Comparison of ENCODE assay signal across 9 cellular contexts in the genomic region with DNA sequence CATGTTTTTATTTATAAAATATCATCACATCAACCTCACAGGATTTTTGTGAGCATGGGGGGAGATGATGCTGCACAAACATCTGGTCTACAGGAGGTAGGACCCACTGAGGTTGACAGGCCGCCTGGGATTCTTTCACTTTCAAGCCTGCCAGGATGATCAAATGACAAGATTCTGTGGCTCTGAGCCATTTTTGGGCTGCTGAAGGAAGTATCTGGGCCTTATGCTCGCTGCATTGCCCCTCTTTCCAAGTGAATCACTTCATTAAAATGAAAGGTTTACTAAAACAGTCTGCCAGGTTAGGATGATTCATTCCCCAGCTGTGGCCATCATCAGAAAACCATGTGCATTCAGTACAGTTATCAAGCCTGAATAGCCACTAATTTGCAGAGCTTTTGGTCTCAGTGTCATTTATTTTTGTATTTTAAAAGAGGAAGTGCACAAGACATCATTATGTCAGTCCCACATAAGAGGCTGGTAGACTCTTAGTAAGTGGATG. TPM values are rescaled to one million over a fixed set of nuclear protein-coding genes. Genes with fewer than 3 reads are reported as not detected.
DNase-seq lines count a peak whose midpoint lies in the region; ATAC-seq, FAIRE-seq and TF ChIP-seq lines count a peak whose summit lies in the region.
"Had no signal": no experiment of that assay in that cellular context is flagged by ENCODE, and none has a peak within 500 bp of the region (broad histone marks: within the 10 kb centered on the region; RNA-seq: fewer than 3 reads in every experiment).

No MANE protein-coding gene starts in this region.

- H3K27ac ChIP-seq in kidney (ENCODE audit: low read depth in 2 of 2, low read length in 2 of 2), result no peak overlapping the region

- H3K36me3 Mint-ChIP-seq in activated CD4-positive, alpha-beta T cell treated with anti-CD3 and anti-CD28 coated beads, Interleukin-2, amount 10 ng/mL, durations not matched to agents 24 days and 14 days (ENCODE audit: low read depth), result no peaks in the 10 kb centered on the region
- H3K36me3 Mint-ChIP-seq in activated CD4-positive, alpha-beta memory T cell treated with anti-CD3 and anti-CD28 coated beads, Interleukin-2, amount 10 ng/mL, durations not matched to agents 7 days and 5 days (ENCODE audit: low read depth), result no peaks in the 10 kb centered on the region

- no peaks in the 10 kb centered on the region for H3K9me3 Mint-ChIP-seq in activated CD4-positive, alpha-beta T cell treated with anti-CD3 and anti-CD28 coated beads, Interleukin-2, amount 10 ng/mL, durations not matched to agents 24 days and 14 days
- H3K9me3 Mint-ChIP-seq in activated CD4-positive, alpha-beta memory T cell treated with anti-CD3 and anti-CD28 coated beads, Interleukin-2, amount 10 ng/mL, durations not matched to agents 7 days and 5 days, result no peaks in the 10 kb centered on the region

- no peak overlapping the region for H3K27ac Mint-ChIP-seq in activated CD4-positive, alpha-beta T cell treated with anti-CD3 and anti-CD28 coated beads, Interleukin-2, amount 10 ng/mL, durations not matched to agents 24 days and 14 days
- no peak overlapping the region for H3K27ac Mint-ChIP-seq in activated CD4-positive, alpha-beta memory T cell treated with anti-CD3 and anti-CD28 coated beads, Interleukin-2, amount 10 ng/mL, durations not matched to agents 7 days and 5 days

- intact Hi-C loops in activated CD4-positive, alpha-beta T cell treated with anti-CD3 and anti-CD28 coated beads, Interleukin-2, amount 10 ng/mL, durations not matched to agents 24 days and 14 days (cut with micrococcal nuclease), result no loop called here
- intact Hi-C loops in kidney (cut with DNase I), result no loop called here

- DNase-seq in activated CD4-positive, alpha-beta T cell treated with anti-CD3 and anti-CD28 coated beads for 48 hours, result peak; percentile 6
- no peak for DNase-seq in activated CD4-positive, alpha-beta T cell treated with anti-CD3 and anti-CD28 coated beads, Interleukin-2, amount 10 ng/mL, durations not matched to agents 24 days and 14 days
- peak; percentile 74 to 93 for DNase-seq in SW 1271 (lab: John Stamatoyannopoulos, UW)
- DNase-seq in hepatic stellate cell (ENCODE audit: low spot score), result peak; percentile 69
- no peak for DNase-seq in activated CD4-positive, alpha-beta memory T cell treated with anti-CD3 and anti-CD28 coated beads, Interleukin-2, amount 10 ng/mL, durations not matched to agents 7 days and 5 days
- no peak for DNase-seq in kidney
- no peak for DNase-seq in stimulated activated CD4-positive, alpha-beta T cell treated with anti-CD3 and anti-CD28 coated beads, Interleukin-2, amount 100 ng/mL, for 24 hours
- DNase-seq: DND-41 had no signal

- no peak overlapping the region for H3K4me3 ChIP-seq in kidney (ENCODE audit: low read length in 2 of 2)

- ATAC-seq in HG03135 (IDR thresholded peaks at IDR 0.05; ENCODE audit: unreplicated experiment), result peak; percentile 72

- H3K9me3 ChIP-seq in kidney (ENCODE audit: control insufficient read depth in 1 of 2, low read length in 2 of 2), result no peaks in the 10 kb centered on the region

- H3K4me1 ChIP-seq in kidney (ENCODE audit: control insufficient read depth in 1 of 2, insufficient read depth in 1 of 2, low read depth in 1 of 2, low read length in 2 of 2), result peaks cover 0 to 2% of the 10 kb centered on the region in 2 donors

- H3K36me3 ChIP-seq in kidney (ENCODE audit: control insufficient read depth in 1 of 2, insufficient read depth in 2 of 2, low read length in 2 of 2), result no peaks in the 10 kb centered on the region

- CTCF ChIA-PET in activated CD4-positive, alpha-beta memory T cell treated with anti-CD3 and anti-CD28 coated beads, Interleukin-2, amount 10 ng/mL, durations not matched to agents 7 days and 5 days (lab: Charles Lee), result no interaction called here

- no peaks in the 10 kb centered on the region for H3K27me3 Mint-ChIP-seq in activated CD4-positive, alpha-beta T cell treated with anti-CD3 and anti-CD28 coated beads, Interleukin-2, amount 10 ng/mL, durations not matched to agents 24 days and 14 days
- no peaks in the 10 kb centered on the region for H3K27me3 Mint-ChIP-seq in activated CD4-positive, alpha-beta memory T cell treated with anti-CD3 and anti-CD28 coated beads, Interleukin-2, amount 10 ng/mL, durations not matched to agents 7 days and 5 days

- no peak for FAIRE-seq in kidney (lab: Jason Lieb, UNC)

- no peak for TF ChIP-seq CTCF in kidney (IDR thresholded peaks at IDR 0.05; ENCODE audit: borderline replicate concordance, extremely low read depth, insufficient read depth)

- no peak overlapping the region for H3K4me3 Mint-ChIP-seq in activated CD4-positive, alpha-beta T cell treated with anti-CD3 and anti-CD28 coated beads, Interleukin-2, amount 10 ng/mL, durations not matched to agents 24 days and 14 days
- H3K4me3 Mint-ChIP-seq in activated CD4-positive, alpha-beta memory T cell treated with anti-CD3 and anti-CD28 coated beads, Interleukin-2, amount 10 ng/mL, durations not matched to agents 7 days and 5 days, result no peak overlapping the region

- POLR2A ChIA-PET in activated CD4-positive, alpha-beta memory T cell treated with anti-CD3 and anti-CD28 coated beads, Interleukin-2, amount 10 ng/mL, durations not matched to agents 7 days and 5 days (lab: Charles Lee), result no interaction called here

- H3K4me1 Mint-ChIP-seq in activated CD4-positive, alpha-beta T cell treated with anti-CD3 and anti-CD28 coated beads, Interleukin-2, amount 10 ng/mL, durations not matched to agents 24 days and 14 days, result peaks cover 2% of the 10 kb centered on the region
- no peaks in the 10 kb centered on the region for H3K4me1 Mint-ChIP-seq in activated CD4-positive, alpha-beta memory T cell treated with anti-CD3 and anti-CD28 coated beads, Interleukin-2, amount 10 ng/mL, durations not matched to agents 7 days and 5 days

- H3K9ac ChIP-seq in kidney (ENCODE audit: low read length in 2 of 2), result no peak overlapping the region

RNA-seq across cellular contexts. Expression of a gene that starts 34.4 kb away (rescaled TPM):
- total RNA-seq in activated CD4-positive, alpha-beta T cell treated with anti-CD3 and anti-CD28 coated beads, Interleukin-2, amount 10 ng/mL, durations not matched to agents 24 days and 14 days, result 7.7 and 8.2 TPM in 2 replicates
- under 1 TPM; 0.15 to 0.20 TPM for total RNA-seq in activated CD4-positive, alpha-beta memory T cell treated with anti-CD3 and anti-CD28 coated beads, Interleukin-2, amount 10 ng/mL, durations not matched to agents 7 days and 5 days
- 37.2 TPM for total RNA-seq in kidney
- polyA plus RNA-seq in kidney (ENCODE audit: insufficient read depth, low read depth, low replicate concordance), result 5.1 TPM

Comparison
In these comparisons a context has a peak if more than half of its experiments do, and no peak if none do; other contexts are left out.
1. DNase-seq: peak in activated CD4-positive, alpha-beta T cell treated with anti-CD3 and anti-CD28 coated beads for 48 hours (single experiment), SW 1271 (2 of 2) and hepatic stellate cell (single experiment); none in activated CD4-positive, alpha-beta T cell treated with anti-CD3 and anti-CD28 coated beads, Interleukin-2, amount 10 ng/mL, durations not matched to agents 24 days and 14 days (single experiment), activated CD4-positive, alpha-beta memory T cell treated with anti-CD3 and anti-CD28 coated beads, Interleukin-2, amount 10 ng/mL, durations not matched to agents 7 days and 5 days (single experiment), kidney (single experiment) and stimulated activated CD4-positive, alpha-beta T cell treated with anti-CD3 and anti-CD28 coated beads, Interleukin-2, amount 100 ng/mL, for 24 hours (0 of 2).